Comparison of ENCODE assay signal across 8 cellular contexts in genomic region chr10:80530251-80530650, GRCh38. TPM values are rescaled to one million over a fixed set of nuclear protein-coding genes. Genes with fewer than 3 reads are reported as not detected.
DNase-seq lines count a peak whose midpoint lies in the region; ATAC-seq, FAIRE-seq and TF ChIP-seq lines count a peak whose summit lies in the region.

No MANE protein-coding gene starts in this region.

- H3K36me3 ChIP-seq in heart left ventricle, result no peaks in the 10 kb centered on the region

- TF ChIP-seq CTCF in heart left ventricle (IDR thresholded peaks at IDR 0.05), result peak in 9 of 12 donors; percentile 7 to 44 (median 28)

- H3K27me3 Mint-ChIP-seq in activated CD8-positive, alpha-beta memory T cell treated with anti-CD3 and anti-CD28 coated beads, Interleukin-2, amount 10 ng/mL, durations not matched to agents 7 days and 5 days, result no peaks in the 10 kb centered on the region

- H3K27me3 ChIP-seq in heart left ventricle, result no peaks in the 10 kb centered on the region

- H3K4me3 Mint-ChIP-seq in activated CD8-positive, alpha-beta memory T cell treated with anti-CD3 and anti-CD28 coated beads, Interleukin-2, amount 10 ng/mL, durations not matched to agents 7 days and 5 days, result peak overlapping the region; percentile 44

- FAIRE-seq in urothelium cell line (lab: Jason Lieb, UNC), result no peak

- H3K36me3 Mint-ChIP-seq in activated CD8-positive, alpha-beta memory T cell treated with anti-CD3 and anti-CD28 coated beads, Interleukin-2, amount 10 ng/mL, durations not matched to agents 7 days and 5 days, result peaks cover 15% of the 10 kb centered on the region

- peaks cover 0 to 61% (median 18%) of the 10 kb centered on the region in 12 donors for H3K4me1 ChIP-seq in heart left ventricle

- peak overlapping the region; percentile 93 for H3K27ac Mint-ChIP-seq in activated CD8-positive, alpha-beta memory T cell treated with anti-CD3 and anti-CD28 coated beads, Interleukin-2, amount 10 ng/mL, durations not matched to agents 7 days and 5 days

- H3K9me3 ChIP-seq in heart left ventricle, result no peaks in the 10 kb centered on the region

- CTCF ChIA-PET in activated CD8-positive, alpha-beta memory T cell treated with anti-CD3 and anti-CD28 coated beads, Interleukin-2, amount 10 ng/mL, durations not matched to agents 7 days and 5 days (lab: Charles Lee), result interaction anchor here (0.9 to 7.7 kb wide), 7 partner anchors 19 to 86 kb away, joined by 3 to 45 read pairs (median 5); no protein-coding TSS in a partner anchor

- peak; percentile 54 for ATAC-seq in GM18867 (IDR thresholded peaks at IDR 0.05; ENCODE audit: unreplicated experiment)
- ATAC-seq in activated CD8-positive, alpha-beta memory T cell treated with anti-CD3 and anti-CD28 coated beads, Interleukin-2, amount 10 ng/mL, durations not matched to agents 7 days and 5 days, result peak; percentile 72
- peak; percentile 62 to 85 (median 72) for ATAC-seq in heart left ventricle
- peak; percentile 86 for ATAC-seq in stimulated activated naive CD8-positive, alpha-beta T cell treated with anti-CD3 and anti-CD28 coated beads, Interleukin-15, Interleukin-2, amounts not matched to agents 100 U/mL and 50 U/mL, for 24 hours
- ATAC-seq in HG03280 (IDR thresholded peaks at IDR 0.05; ENCODE audit: unreplicated experiment), result no peak

- DNase-seq in 8988T (peak; percentile 89), LHCN-M2 (ENCODE audit: low read depth) (peak; percentile 13), heart left ventricle (peak in 2 of 5 donors; percentile 52 to 55), urothelium cell line (ENCODE audit: low spot score) (no peak)
- peak; percentile 75 for DNase-seq in activated CD8-positive, alpha-beta memory T cell treated with anti-CD3 and anti-CD28 coated beads, Interleukin-2, amount 10 ng/mL, durations not matched to agents 7 days and 5 days
- peak; percentile 57 for DNase-seq in stimulated activated naive CD8-positive, alpha-beta T cell treated with anti-CD3 and anti-CD28 coated beads, Interleukin-15, Interleukin-2, amounts not matched to agents 100 U/mL and 50 U/mL, for 24 hours

- no peak overlapping the region for H3K4me3 ChIP-seq in heart left ventricle

- no peaks in the 10 kb centered on the region for H3K9me3 Mint-ChIP-seq in activated CD8-positive, alpha-beta memory T cell treated with anti-CD3 and anti-CD28 coated beads, Interleukin-2, amount 10 ng/mL, durations not matched to agents 7 days and 5 days (ENCODE audit: low read depth)

- TF ChIP-seq POLR2A in heart left ventricle (IDR thresholded peaks at IDR 0.05), result no peak

- peak overlapping the region in 11 of 12 donors; percentile 1 to 74 (median 66) for H3K27ac ChIP-seq in heart left ventricle

- WGBS in heart left ventricle, 4 donors, result 41 to 55% (median 45%) methylated on average over 2 of the region's 2 CpGs

- H3K4me1 Mint-ChIP-seq in activated CD8-positive, alpha-beta memory T cell treated with anti-CD3 and anti-CD28 coated beads, Interleukin-2, amount 10 ng/mL, durations not matched to agents 7 days and 5 days, result peaks cover 72% of the 10 kb centered on the region

- intact Hi-C loops in heart left ventricle (cut with DNase I), result no loop called here

RNA-seq across cellular contexts. Expression of gene SH2D4B, which starts 7.5 kb away (rescaled TPM):
- total RNA-seq in LHCN-M2 (2014; rRNA removed) (not detected in 2 replicates), heart left ventricle (under 1 TPM in 1 of 9 donors, not detected in 8; 0.19 TPM)
- polyA plus RNA-seq in LHCN-M2 (2012), result not detected
- total RNA-seq in activated CD8-positive, alpha-beta memory T cell treated with anti-CD3 and anti-CD28 coated beads, Interleukin-2, amount 10 ng/mL, durations not matched to agents 7 days and 5 days, result under 1 TPM in 1 of 2 experiments, not detected in 1; 0.09 TPM
- polyA plus RNA-seq in heart left ventricle, result not detected
